Comparison of ENCODE assay signal across 11 cellular contexts in genomic region chr6:43990627-43991619, GRCh38.
A peak's percentile ranks its signal among the peaks of the same experiment; 100 is the strongest.
DNase-seq lines count a peak whose midpoint lies in the region; ATAC-seq and TF ChIP-seq lines count a peak whose summit lies in the region.
"Had no signal": no experiment of that assay in that cellular context is flagged by ENCODE, and none has a peak within 500 bp of the region (broad histone marks: within the 10 kb centered on the region; RNA-seq: fewer than 3 reads in every experiment).

No MANE protein-coding gene starts in this region.

- no peaks in the 10 kb centered on the region for H3K27me3 ChIP-seq in testis

- DNase-seq in NCI-H510A treated with DMSO at 0.1 percent for 48 hours (lab: John Stamatoyannopoulos, UW) (peak; percentile 69), NCI-H510A (lab: John Stamatoyannopoulos, UW) (no peak), kidney tubule cell (ENCODE audit: low spot score) (peak; percentile 90), testis (peak; percentile 43), AG08396 (ENCODE audit: low spot score) (no peak), endothelial cell (ENCODE audit: low spot score) (no peak)
- DNase-seq: AML-193; occipital lobe; stimulated activated naive CD8-positive, alpha-beta T cell treated with anti-CD3 and anti-CD28 coated beads, Interleukin-15, Interleukin-2, amounts not matched to agents 100 U/mL and 50 U/mL, for 24 hours had no signal

- H3K4me3 Mint-ChIP-seq in endothelial cell (ENCODE audit: unreplicated experiment) = no peak overlapping the region

- no peak overlapping the region for H3K4me3 ChIP-seq in testis

- WGBS in testis, 2 donors = 62 to 66% methylated on average over 16 to 18 of the region's 18 CpGs

- no peaks in the 10 kb centered on the region for H3K9me3 Mint-ChIP-seq in endothelial cell (ENCODE audit: unreplicated experiment)

- no peak for TF ChIP-seq CTCF in VCaP (conservative IDR thresholded peaks at IDR 0.05)
- TF ChIP-seq CTCF in testis (IDR thresholded peaks at IDR 0.05) = no peak
- no peak for TF ChIP-seq CTCF in endothelial cell (IDR thresholded peaks at IDR 0.05; ENCODE audit: unreplicated experiment)

- intact Hi-C loops in testis (cut with DNase I; ENCODE audit: low total_unique reads) = no loop called here

- no peaks in the 10 kb centered on the region for H3K36me3 ChIP-seq in testis (ENCODE audit: low read depth, missing control alignments)

- no peaks in the 10 kb centered on the region for H3K9me3 ChIP-seq in testis

- TF ChIP-seq POLR2A in testis (IDR thresholded peaks at IDR 0.05) = no peak

- no peaks in the 10 kb centered on the region for H3K27me3 Mint-ChIP-seq in endothelial cell (ENCODE audit: unreplicated experiment)

- no peak overlapping the region for H3K27ac Mint-ChIP-seq in endothelial cell (ENCODE audit: unreplicated experiment)

- ATAC-seq in GM19324 (IDR thresholded peaks at IDR 0.05; ENCODE audit: low FRiP score, unreplicated experiment) = no peak
- ATAC-seq: stimulated activated naive CD8-positive, alpha-beta T cell treated with anti-CD3 and anti-CD28 coated beads, Interleukin-15, Interleukin-2, amounts not matched to agents 100 U/mL and 50 U/mL, for 24 hours had no signal

- H3K27ac ChIP-seq in VCaP = peak overlapping the region; percentile 68
- H3K27ac ChIP-seq in testis = no peak overlapping the region

- H3K36me3 Mint-ChIP-seq in endothelial cell (ENCODE audit: low read depth, unreplicated experiment) = no peaks in the 10 kb centered on the region

- no peaks in the 10 kb centered on the region for H3K4me1 Mint-ChIP-seq in endothelial cell (ENCODE audit: unreplicated experiment)

- peaks cover 16% of the 10 kb centered on the region for H3K4me1 ChIP-seq in testis

Comparison
In these comparisons a context has a peak if more than half of its experiments do, and no peak if none do; other contexts are left out.
1. DNase-seq: peak in NCI-H510A treated with DMSO at 0.1 percent for 48 hours (single experiment), kidney tubule cell (single experiment) and testis (single experiment); none in NCI-H510A (single experiment), AG08396 (single experiment) and endothelial cell (single experiment).